10 cellular contexts compared by ENCODE assay signal in the genomic region with DNA sequence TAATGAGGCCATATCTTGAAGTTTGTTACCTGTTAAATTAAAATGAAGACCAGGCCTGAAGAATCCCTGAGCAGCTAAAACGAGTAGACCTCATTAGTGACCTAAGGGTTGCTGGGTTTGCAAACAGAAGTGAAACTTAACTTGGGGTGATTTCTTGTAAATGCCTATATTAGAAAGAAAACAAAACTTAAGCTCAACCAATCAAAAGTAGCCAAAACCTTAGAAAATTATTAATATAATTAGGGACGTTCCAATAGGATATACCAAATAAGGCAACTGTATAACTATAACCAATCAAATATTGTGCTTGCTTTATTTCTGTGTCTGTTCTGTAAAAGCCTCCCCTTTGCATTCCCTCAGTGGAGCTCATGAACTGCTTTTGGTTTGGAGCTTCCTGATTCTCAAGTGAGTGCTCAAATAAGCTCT.
A peak's percentile ranks its signal among the peaks of the same experiment; 100 is the strongest.
DNase-seq lines count a peak whose midpoint lies in the region; ATAC-seq and TF ChIP-seq lines count a peak whose summit lies in the region.
"Had no signal": no experiment of that assay in that cellular context is flagged by ENCODE, and none has a peak within 500 bp of the region (broad histone marks: within the 10 kb centered on the region; RNA-seq: fewer than 3 reads in every experiment).

No MANE protein-coding gene starts in this region.

- ATAC-seq in GM18858 (IDR thresholded peaks at IDR 0.05; ENCODE audit: unreplicated experiment) (peak; percentile 70), GM21423 (IDR thresholded peaks at IDR 0.05; ENCODE audit: unreplicated experiment) (peak; percentile 82), HG03280 (IDR thresholded peaks at IDR 0.05; ENCODE audit: unreplicated experiment) (peak; percentile 71)

- no peak for TF ChIP-seq CTCF in chondrocyte (IDR thresholded peaks at IDR 0.05)

- H3K27me3 Mint-ChIP-seq in chondrocyte (ENCODE audit: low read depth) = no peaks in the 10 kb centered on the region

- H3K9me3 Mint-ChIP-seq in chondrocyte (ENCODE audit: low read depth) = no peaks in the 10 kb centered on the region

- intact Hi-C loops in posterior cingulate gyrus (cut with DNase I) = loop anchor here (5.0 to 10.0 kb wide), 3 partner anchors 139 to 539 kb away; partner anchors contain the start of gene VRK2

- H3K27ac Mint-ChIP-seq in chondrocyte (ENCODE audit: unreplicated experiment) = no peak overlapping the region

- H3K4me3 Mint-ChIP-seq in chondrocyte (ENCODE audit: unreplicated experiment) = no peak overlapping the region

- no peaks in the 10 kb centered on the region for H3K36me3 Mint-ChIP-seq in chondrocyte (ENCODE audit: low read depth)

- peaks cover 2% of the 10 kb centered on the region for H3K4me1 Mint-ChIP-seq in chondrocyte (ENCODE audit: low read depth)

- DNase-seq in germinal center (ENCODE audit: low spot score) (peak; percentile 4), chondrocyte (ENCODE audit: low spot score) (no peak), superior temporal gyrus (ENCODE audit: extremely low spot score) (no peak), posterior cingulate gyrus (no peak)
- no peak for DNase-seq in stimulated activated CD4-positive, alpha-beta T cell treated with anti-CD3 and anti-CD28 coated beads, Interleukin-15, amount 100 ng/mL, for 24 hours
- DNase-seq: brain microvascular endothelial cell, NCI-H1092 had no signal
